In the genomic region with DNA sequence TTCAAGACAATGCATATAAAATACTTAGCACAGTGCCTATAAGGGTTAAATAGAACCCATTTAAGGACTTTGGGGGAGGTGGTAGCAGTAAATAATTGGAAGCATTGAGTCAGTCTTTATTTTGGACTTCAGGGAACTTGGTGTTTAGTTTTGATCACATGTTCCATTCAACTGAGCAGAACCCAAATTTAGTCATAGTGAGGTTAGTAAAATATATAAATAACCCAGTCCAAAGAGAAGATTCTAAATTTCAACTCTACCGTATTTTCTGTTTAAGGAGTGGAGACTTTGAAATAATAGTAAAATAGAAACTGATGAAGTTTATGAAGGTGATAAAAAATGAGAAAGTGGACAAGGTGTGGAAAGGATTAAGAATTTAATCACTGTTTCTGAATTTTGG, we compare ENCODE assay signal across 17 cellular contexts. TPM values are rescaled to one million over a fixed set of nuclear protein-coding genes. Genes with fewer than 3 reads are reported as not detected.
DNase-seq lines count a peak whose midpoint lies in the region; ATAC-seq, FAIRE-seq and TF ChIP-seq lines count a peak whose summit lies in the region.
"Had no signal": no experiment of that assay in that cellular context is flagged by ENCODE, and none has a peak within 500 bp of the region (broad histone marks: within the 10 kb centered on the region; RNA-seq: fewer than 3 reads in every experiment).

No MANE protein-coding gene starts in this region.

- TF ChIP-seq CTCF in GM10266 (IDR thresholded peaks at IDR 0.05; ENCODE audit: control insufficient read depth, insufficient read depth, low read depth, missing control alignments), result no peak
- TF ChIP-seq CTCF in GM12878 (IDR thresholded peaks at IDR 0.05 in 2 of 3, conservative IDR thresholded peaks at IDR 0.05 in 1 of 3; ENCODE audit: control insufficient read depth in 2 of 3, extremely low read depth in 1 of 3, insufficient read depth in 1 of 3, low read depth in 3 of 3, low read length in 3 of 3), result no peak
- no peak for TF ChIP-seq CTCF in RWPE1 (conservative IDR thresholded peaks at IDR 0.05; ENCODE audit: low read depth)

- no peaks in the 10 kb centered on the region; a peak in 1 of 4 replicates for H3K36me3 ChIP-seq in GM12878 (ENCODE audit: control insufficient read depth in 2 of 2, insufficient read depth in 2 of 2, low read length in 1 of 2)

- peak overlapping the region; percentile 75 for H3K27ac ChIP-seq in GM12878 (ENCODE audit: control insufficient read depth, insufficient read depth)
- no peak overlapping the region for H3K27ac ChIP-seq in RWPE1
- H3K27ac ChIP-seq: foreskin keratinocyte had no signal

- BruUV-seq in GM12878 (replicated peaks; lab: Mats Ljungman, UMichigan), result no TSS peak

- TF ChIP-seq RAD21 in GM12878 (IDR thresholded peaks at IDR 0.05; ENCODE audit: insufficient read depth, low read depth, low read length), result no peak

- H3K27me3 ChIP-seq in GM12878 (replicated peaks in 1 of 2; ENCODE audit: control insufficient read depth in 2 of 2, insufficient read depth in 2 of 2, low read length in 1 of 2), result no peaks in the 10 kb centered on the region
- H3K27me3 ChIP-seq: foreskin keratinocyte had no signal

- POLR2A ChIA-PET in GM12878 (lab: Charles Lee), result interaction anchor here (1.0 to 3.2 kb wide), 3 partner anchors 15 to 20 kb away, joined by 4 to 9 read pairs (median 4); a partner anchor contains a TSS
- POLR2A ChIA-PET in RWPE1 (lab: Yijun Ruan, JAX; ENCODE audit: low non-redundant PET), result no interaction called here

- ATAC-seq in HG03066 (IDR thresholded peaks at IDR 0.05; ENCODE audit: low read depth, unreplicated experiment) (peak; percentile 59), GM12878 (peak; percentile 77)
- ATAC-seq: foreskin keratinocyte had no signal

- intact Hi-C loops in GM12878 (cut with micrococcal nuclease; ENCODE audit: unreplicated experiment), result loop anchor here (5.0 kb wide), 3 partner anchors 123 to 287 kb away; a partner anchor contains a TSS

- peak in 1 of 2 experiments; percentile 57; a peak in 2 of 4 replicates for TF ChIP-seq EP300 in GM12878 (IDR thresholded peaks at IDR 0.05; ENCODE audit: borderline replicate concordance in 1 of 2, control insufficient read depth in 1 of 2, low read depth in 2 of 2, low read length in 2 of 2)

- H3K79me2 ChIP-seq in GM12878 (ENCODE audit: control insufficient read depth, insufficient read depth, low read length), result peaks cover 54% of the 10 kb centered on the region

- 3% methylated on average over 1 of the region's 1 CpG for WGBS in GM12878 (ENCODE audit: insufficient coverage, insufficient replicate concordance, low lambda C conversion rate, missing lambda C conversion rate)

- no peaks in the 10 kb centered on the region; the same call in 2 of the 3 replicates for H3K9me3 ChIP-seq in GM12878 (replicated peaks; ENCODE audit: control insufficient read depth, insufficient read depth, low read length)

- CTCF ChIA-PET in GM12878 (lab: Yijun Ruan, JAX) (no interaction called here), RWPE1 (lab: Yijun Ruan, JAX) (no interaction called here)

- no peak overlapping the region for H3K4me3 ChIP-seq in GM12878

- peak overlapping the region; percentile 75 for H3K4me2 ChIP-seq in GM12878 (ENCODE audit: control insufficient read depth, insufficient read depth)

- peak; percentile 35 for DNase-seq in GM10266 (ENCODE audit: extremely low spot score)
- no peak for DNase-seq in GM19239 (ENCODE audit: insufficient read length, low spot score)
- DNase-seq in GM12878 (ENCODE audit: low read depth, low spot score), result peak; percentile 61
- DNase-seq in NCI-H82 treated with DMSO at 0.1 percent for 48 hours (lab: John Stamatoyannopoulos, UW; ENCODE audit: unreplicated experiment), result no peak
- no peak for DNase-seq in C1 segment of cervical spinal cord (lab: John Stamatoyannopoulos, UW)
- no peak for DNase-seq in RWPE1 (ENCODE audit: low spot score)
- no peak for DNase-seq in RPMI8226
- DNase-seq: activated B cell treated with CpG ODN at 0.5 μM for 24 hours; activated T-cell treated with anti-CD3 and anti-CD28 coated beads, Interleukin-2, amount 50 U/mL, for 1 hour; amygdala; EL; foreskin keratinocyte; NCI-H1092; NCI-H526; SHP77 treated with DMSO at 0.1 percent for 48 hours; stimulated activated CD4-positive, alpha-beta T cell treated with anti-CD3 and anti-CD28 coated beads, Interleukin-2, amount 100 ng/mL, for 24 hours had no signal

- FAIRE-seq in GM19239 (lab: Jason Lieb, UNC) (peak; percentile 66), GM12878 (lab: Jason Lieb, UNC) (no peak)

- no peak for TF ChIP-seq POLR2A in GM12878 (IDR thresholded peaks at IDR 0.05; ENCODE audit: low read depth, low read length)

- no peak overlapping the region; the same call in 1 of the 2 replicates for H2AFZ ChIP-seq in GM12878 (ENCODE audit: control insufficient read depth, low read depth, low read length)

- 0 out of 2 replicates have a peak overlapping the region, but pooled peaks have one; percentile 7 for H3K9ac ChIP-seq in GM12878 (ENCODE audit: control insufficient read depth, insufficient read depth, low read length)

- SMC1A ChIA-PET in GM12878 (lab: Charles Lee; ENCODE audit: uncharacterized antibody, unreplicated experiment), result interaction anchor here (1.0 to 7.2 kb wide), 3 partner anchors 10 to 38 kb away, joined by 3 to 63 read pairs (median 5); no protein-coding TSS in a partner anchor

- no peaks in the 10 kb centered on the region for H4K20me1 ChIP-seq in GM12878 (ENCODE audit: control insufficient read depth, insufficient read depth)

- RAD21 ChIA-PET in GM12878 (lab: Charles Lee; ENCODE audit: unreplicated experiment), result interaction anchor here (1.8 kb wide), 1 partner anchor 17 kb away, joined by 7 read pairs; no protein-coding TSS in a partner anchor

- peaks cover 21% of the 10 kb centered on the region for H3K4me1 ChIP-seq in GM12878 (ENCODE audit: control insufficient read depth, insufficient read depth, low read length)
- H3K4me1 ChIP-seq: foreskin keratinocyte had no signal

- in situ Hi-C loops in GM12878 (cut with MboI), result no loop called here

TF ChIP-seq in GM12878, 131 proteins besides CTCF, POLR2A, EP300 and RAD21 (continues in another document):
- TF ChIP-seq HDAC2 (IDR thresholded peaks at IDR 0.05) (no peak), ZZZ3 (IDR thresholded peaks at IDR 0.05; ENCODE audit: control insufficient read depth, insufficient read length, low read depth) (no peak), SRF (IDR thresholded peaks at IDR 0.05; ENCODE audit: low read depth in 2 of 2, low read length in 2 of 2) (0 out of 4 replicates have a peak, but pooled peaks of 1 of the 2 experiments have one; percentile 46), MXI1 (IDR thresholded peaks at IDR 0.05; ENCODE audit: low read depth, low read length) (peak; percentile 51; the same call in 1 of the 2 replicates), ZNF217 (IDR thresholded peaks at IDR 0.05) (0 out of 2 replicates have a peak, but pooled peaks have one; percentile 27), DPF2 (IDR thresholded peaks at IDR 0.05) (no peak), CREM (IDR thresholded peaks at IDR 0.05; ENCODE audit: low read depth) (peak; percentile 66; the same call in 1 of the 2 replicates), LARP7 (IDR thresholded peaks at IDR 0.05) (no peak), RAD51 (IDR thresholded peaks at IDR 0.05) (peak; percentile 87), HDAC6 (IDR thresholded peaks at IDR 0.05; ENCODE audit: unreplicated experiment) (no peak), ATF7 (IDR thresholded peaks at IDR 0.05; ENCODE audit: low read depth) (0 out of 2 replicates have a peak, but pooled peaks have one; percentile 55), FOXM1 (IDR thresholded peaks at IDR 0.05; ENCODE audit: low read depth, low read length) (peak; percentile 41; the same call in 1 of the 2 replicates), MTA2 (IDR thresholded peaks at IDR 0.05; ENCODE audit: low read depth) (peak; percentile 32; the same call in 1 of the 2 replicates), IKZF2 (IDR thresholded peaks at IDR 0.05) (peak in 1 of 2 experiments; percentile 26; a peak in 3 of 4 replicates), RB1 (IDR thresholded peaks at IDR 0.05; ENCODE audit: borderline replicate concordance) (no peak)
- TF ChIP-seq, protein P1, sequence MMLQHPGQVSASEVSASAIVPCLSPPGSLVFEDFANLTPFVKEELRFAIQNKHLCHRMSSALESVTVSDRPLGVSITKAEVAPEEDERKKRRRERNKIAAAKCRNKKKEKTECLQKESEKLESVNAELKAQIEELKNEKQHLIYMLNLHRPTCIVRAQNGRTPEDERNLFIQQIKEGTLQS (IDR thresholded peaks at IDR 0.05; ENCODE audit: borderline replicate concordance, extremely low read depth, low read depth, low read length), result peak; percentile 6; the same call in 1 of the 2 replicates
- TF ChIP-seq, protein P2, sequence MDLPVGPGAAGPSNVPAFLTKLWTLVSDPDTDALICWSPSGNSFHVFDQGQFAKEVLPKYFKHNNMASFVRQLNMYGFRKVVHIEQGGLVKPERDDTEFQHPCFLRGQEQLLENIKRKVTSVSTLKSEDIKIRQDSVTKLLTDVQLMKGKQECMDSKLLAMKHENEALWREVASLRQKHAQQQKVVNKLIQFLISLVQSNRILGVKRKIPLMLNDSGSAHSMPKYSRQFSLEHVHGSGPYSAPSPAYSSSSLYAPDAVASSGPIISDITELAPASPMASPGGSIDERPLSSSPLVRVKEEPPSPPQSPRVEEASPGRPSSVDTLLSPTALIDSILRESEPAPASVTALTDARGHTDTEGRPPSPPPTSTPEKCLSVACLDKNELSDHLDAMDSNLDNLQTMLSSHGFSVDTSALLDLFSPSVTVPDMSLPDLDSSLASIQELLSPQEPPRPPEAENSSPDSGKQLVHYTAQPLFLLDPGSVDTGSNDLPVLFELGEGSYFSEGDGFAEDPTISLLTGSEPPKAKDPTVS (IDR thresholded peaks at IDR 0.05; ENCODE audit: low read depth, low read length), result no peak

RNA-seq across cellular contexts. Expression of a gene that starts 19.7 kb away (rescaled TPM):
- 84.2 and 88.5 TPM in 2 replicates for total RNA-seq in GM12878 (2013; cell fraction: nucleolus; rRNA removed)
- total RNA-seq in GM12878 (2014; rRNA removed), result 27.3 and 36.7 TPM in 2 replicates
- 29.2 and 31.0 TPM in 2 replicates for total RNA-seq in GM12878 (2014; rRNA removed; fragmentation: Illumina TruSeq; extraction: Trizol)
- 29.7 and 31.3 TPM in 2 replicates for total RNA-seq in GM12878 (2021)
- polyA plus RNA-seq in GM12878 (2011; ENCODE audit: low read depth), result 13.2 TPM
- polyA plus RNA-seq in GM12878 (2011; rRNA removed), result 24.2 and 28.7 TPM in 2 replicates
- 15.6 and 17.9 TPM in 2 replicates for polyA plus RNA-seq in GM12878 (2011; cell fraction: cytosol; rRNA removed)
- polyA plus RNA-seq in GM12878 (2011; cell fraction: nucleus; rRNA removed), result 6.7 and 6.9 TPM in 2 replicates
- polyA plus RNA-seq in GM12878 (2012), result 20.9 and 24.4 TPM in 2 replicates
- polyA plus RNA-seq in GM12878 (2014; fragmentation: Illumina TruSeq; extraction: Trizol), result 28.1 and 37.3 TPM in 2 replicates
- polyA plus RNA-seq in GM12878 (2014; fragmentation: Nextera tagmentation; extraction: Ambion mirVana), result 10 to 100 TPM; 11.1 to 11.4 TPM
- 14.7 and 17.6 TPM in 2 replicates for polyA plus RNA-seq in GM12878 (2014; rRNA removed)
- 10 to 100 TPM; 43.5 to 45.1 TPM for polyA plus RNA-seq in GM12878 (2016; fragmentation: Nextera tagmentation; extraction: Ambion mirVana)
- 36.0 and 47.6 TPM in 2 replicates for polyA minus RNA-seq in GM12878 (2011; rRNA and poly(A)+ RNA removed)
- polyA minus RNA-seq in GM12878 (2011; cell fraction: cytosol; rRNA and poly(A)+ RNA removed), result 12.0 and 13.9 TPM in 2 replicates
- 4.1 and 7.4 TPM in 2 replicates for polyA minus RNA-seq in GM12878 (2011; cell fraction: nucleus; rRNA and poly(A)+ RNA removed)

Comparison
In these comparisons a context has a peak if more than half of its experiments do, and no peak if none do; other contexts are left out.
1. DNase-seq: peak in GM10266 (single experiment) and GM12878 (single experiment); none in GM19239 (single experiment), NCI-H82 treated with DMSO at 0.1 percent for 48 hours (single experiment), C1 segment of cervical spinal cord (0 of 14), RWPE1 (single experiment) and RPMI8226 (single experiment).